Comparison of ENCODE assay signal across 7 cellular contexts in the genomic region with DNA sequence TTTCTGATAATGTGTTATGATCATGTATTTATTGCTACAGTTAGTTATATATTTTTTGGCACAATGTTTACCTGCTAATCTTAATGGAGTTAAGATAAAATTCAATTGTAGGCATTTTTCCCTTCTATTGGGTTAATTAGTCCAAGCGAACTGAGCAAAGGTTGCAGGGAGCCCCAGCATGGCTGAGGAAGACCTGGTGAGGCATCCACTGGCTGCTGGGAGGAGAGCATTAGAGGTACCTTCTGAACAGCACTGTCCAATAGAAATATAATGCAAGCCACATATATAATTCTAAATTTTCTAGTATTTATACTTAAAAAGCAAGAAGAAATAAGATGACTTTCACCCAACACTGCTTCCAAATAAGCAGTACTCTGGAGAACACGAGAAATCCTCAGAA. TPM values are rescaled to one million over a fixed set of nuclear protein-coding genes. Genes with fewer than 3 reads are reported as not detected.
DNase-seq lines count a peak whose midpoint lies in the region; ATAC-seq and TF ChIP-seq lines count a peak whose summit lies in the region.

No MANE protein-coding gene starts in this region.

- no peak for DNase-seq in NT2/D1 (ENCODE audit: low read depth, low spot score)
- DNase-seq in epithelial cell of proximal tubule (ENCODE audit: low read depth) = no peak
- DNase-seq in SKM-1 (lab: John Stamatoyannopoulos, UW; ENCODE audit: unreplicated experiment) = no peak
- DNase-seq in HCEC 1CT = no peak

- H3K36me3 ChIP-seq in NT2/D1 (ENCODE audit: insufficient read depth, insufficient read length, low read length) = peaks cover 2% of the 10 kb centered on the region
- no peaks in the 10 kb centered on the region for H3K36me3 ChIP-seq in rectal smooth muscle tissue (ENCODE audit: control insufficient read depth, insufficient read depth, low read length)

- no peak for TF ChIP-seq CTCF in epithelial cell of proximal tubule (conservative IDR thresholded peaks at IDR 0.05; ENCODE audit: low read depth, low read length)

- peak; percentile 3 for ATAC-seq in GM21367 (IDR thresholded peaks at IDR 0.05; ENCODE audit: unreplicated experiment)
- no peak for ATAC-seq in activated CD4-positive, CD25-positive, alpha-beta regulatory T cell treated with anti-CD3 and anti-CD28 coated beads, Interleukin-2, amount 50 U/mL, for 24 hours

- H3K9me3 ChIP-seq in NT2/D1 (ENCODE audit: insufficient read depth, low read length) = no peaks in the 10 kb centered on the region

- H3K27ac ChIP-seq in rectal smooth muscle tissue (ENCODE audit: low read depth, low read length) = peak overlapping the region; percentile 62

- H3K27me3 ChIP-seq in NT2/D1 (ENCODE audit: insufficient read depth, insufficient read length) (no peaks in the 10 kb centered on the region), rectal smooth muscle tissue (ENCODE audit: control insufficient read depth, insufficient read depth, low read length) (no peaks in the 10 kb centered on the region)

- no peaks in the 10 kb centered on the region for H3K4me1 ChIP-seq in NT2/D1 (ENCODE audit: insufficient read depth, insufficient read length)
- no peaks in the 10 kb centered on the region for H3K4me1 ChIP-seq in rectal smooth muscle tissue (ENCODE audit: control insufficient read depth, insufficient read depth, low read length)

- peak overlapping the region; percentile 76 for H3K9ac ChIP-seq in NT2/D1 (ENCODE audit: insufficient read length, low read depth)
- H3K9ac ChIP-seq in rectal smooth muscle tissue (ENCODE audit: low read length) = peak overlapping the region; percentile 52

- peak overlapping the region; percentile 75 for H3K4me3 ChIP-seq in NT2/D1 (ENCODE audit: insufficient read length, low read depth)
- H3K4me3 ChIP-seq in epithelial cell of proximal tubule (ENCODE audit: low read depth, low read length) = peak overlapping the region; percentile 78
- H3K4me3 ChIP-seq in rectal smooth muscle tissue (ENCODE audit: low read length) = peak overlapping the region; percentile 94

RNA-seq across cellular contexts. Expression of a gene that starts 0.7 kb away (rescaled TPM):
- 24.3 and 24.6 TPM in 2 replicates for total RNA-seq in epithelial cell of proximal tubule

RNA-seq across cellular contexts. Expression of a gene that starts 17.9 kb away (rescaled TPM):
- 20.6 and 24.7 TPM in 2 replicates for total RNA-seq in epithelial cell of proximal tubule

RNA-seq across cellular contexts. Expression of a gene that starts 18.7 kb away (rescaled TPM):
- total RNA-seq in epithelial cell of proximal tubule = 68.8 and 86.8 TPM in 2 replicates

RNA-seq across cellular contexts. Expression of a gene that starts 19.9 kb away (rescaled TPM):
- 0.17 and 0.58 TPM in 2 replicates for total RNA-seq in epithelial cell of proximal tubule

RNA-seq across cellular contexts. Expression of a gene that starts 38.9 kb away (rescaled TPM):
- total RNA-seq in epithelial cell of proximal tubule = 0.51 TPM in 1 of 2 replicates, not detected in the other
